In the genomic region with DNA sequence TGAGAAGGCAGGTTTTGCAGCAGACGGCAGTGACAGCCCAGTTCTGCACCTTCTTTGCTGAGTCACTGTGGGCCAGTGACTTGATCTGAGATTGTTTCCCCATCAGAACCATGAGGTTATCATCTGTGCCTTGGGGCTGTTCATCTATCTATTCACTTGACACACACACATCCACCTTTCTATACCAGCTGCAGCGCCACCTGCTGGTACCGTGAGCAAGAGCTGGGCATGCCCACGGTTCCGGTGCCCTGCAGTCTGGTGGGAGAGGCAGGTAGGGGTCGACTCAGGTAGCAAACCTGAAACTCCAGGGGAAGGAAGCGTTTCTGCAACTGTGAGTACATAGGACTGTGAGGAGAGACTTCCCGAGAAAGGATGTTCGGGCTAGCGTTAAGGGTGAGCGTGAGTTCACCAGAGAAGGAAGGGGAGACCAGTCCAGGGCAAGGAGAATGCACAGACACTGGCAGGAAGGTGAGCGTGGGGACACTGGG, we compare ENCODE assay signal across 8 cellular contexts. TPM values are rescaled to one million over a fixed set of nuclear protein-coding genes. Genes with fewer than 3 reads are reported as not detected.
DNase-seq lines count a peak whose midpoint lies in the region; ATAC-seq and TF ChIP-seq lines count a peak whose summit lies in the region.

No MANE protein-coding gene starts in this region.

- no peak overlapping the region for H3K4me3 Mint-ChIP-seq in neural progenitor cell

- no peak overlapping the region for H3K4me2 ChIP-seq in neural progenitor cell

- intact Hi-C loops in esophagus muscularis mucosa (cut with DNase I) = no loop called here

- H3K4me1 Mint-ChIP-seq in neural progenitor cell = peaks cover 3% of the 10 kb centered on the region

- H3K9ac ChIP-seq in neural progenitor cell = no peak overlapping the region

- TF ChIP-seq EP300 in esophagus muscularis mucosa (IDR thresholded peaks at IDR 0.05) = no peak
- TF ChIP-seq EP300 in upper lobe of left lung (IDR thresholded peaks at IDR 0.05) = no peak

- peak; percentile 33 for DNase-seq in NCI-H345 (lab: John Stamatoyannopoulos, UW)
- no peak for DNase-seq in NCI-H345 treated with DMSO at 0.1 percent for 48 hours (lab: John Stamatoyannopoulos, UW; ENCODE audit: unreplicated experiment)
- peak; percentile 3 for DNase-seq in NCI-H774 (lab: John Stamatoyannopoulos, UW)
- peak; percentile 67 for DNase-seq in activated T-cell treated with anti-CD3 and anti-CD28 coated beads for 1 hour (ENCODE audit: low read depth)
- DNase-seq in esophagus muscularis mucosa (ENCODE audit: extremely low spot score) = no peak
- peak; percentile 76 for DNase-seq in neural progenitor cell (ENCODE audit: low spot score)
- DNase-seq in upper lobe of left lung = no peak

- TF ChIP-seq POLR2A in esophagus muscularis mucosa (IDR thresholded peaks at IDR 0.05; ENCODE audit: low read depth) (no peak), upper lobe of left lung (IDR thresholded peaks at IDR 0.05) (no peak)

- H3K4me3 ChIP-seq in esophagus muscularis mucosa = no peak overlapping the region
- no peak overlapping the region for H3K4me3 ChIP-seq in neural progenitor cell
- no peak overlapping the region for H3K4me3 ChIP-seq in upper lobe of left lung

- H3K4me1 ChIP-seq in esophagus muscularis mucosa (peaks cover 10 to 22% (median 14%) of the 10 kb centered on the region in 4 donors), neural progenitor cell (no peaks in the 10 kb centered on the region), upper lobe of left lung (no peaks in the 10 kb centered on the region)

- no peaks in the 10 kb centered on the region for H3K27me3 ChIP-seq in esophagus muscularis mucosa
- H3K27me3 ChIP-seq in neural progenitor cell = no peaks in the 10 kb centered on the region
- H3K27me3 ChIP-seq in upper lobe of left lung = no peaks in the 10 kb centered on the region

- peaks cover 5% of the 10 kb centered on the region for H3K27me3 Mint-ChIP-seq in neural progenitor cell (ENCODE audit: insufficient read depth, low read depth)

- H3K36me3 ChIP-seq in esophagus muscularis mucosa = peaks cover 68 to 76% (median 75%) of the 10 kb centered on the region in 4 donors
- H3K36me3 ChIP-seq in neural progenitor cell = no peaks in the 10 kb centered on the region
- H3K36me3 ChIP-seq in upper lobe of left lung = peaks cover 19 to 80% (median 72%) of the 10 kb centered on the region in 4 donors

- peaks cover 34% of the 10 kb centered on the region for H3K36me3 Mint-ChIP-seq in neural progenitor cell

- peak in 1 of 2 donors; percentile 35 for ATAC-seq in upper lobe of left lung (ENCODE audit: low FRiP score in 2 of 2)
- ATAC-seq in GM21360 (IDR thresholded peaks at IDR 0.05; ENCODE audit: unreplicated experiment) = no peak

- H3K79me2 ChIP-seq in neural progenitor cell (ENCODE audit: low read depth) = peaks cover 10% of the 10 kb centered on the region

- H2AFZ ChIP-seq in neural progenitor cell (replicated peaks) = no peak overlapping the region

- TF ChIP-seq CTCF in esophagus muscularis mucosa (IDR thresholded peaks at IDR 0.05) (peak; percentile 66 to 83 (median 68)), neural progenitor cell (IDR thresholded peaks at IDR 0.05) (peak; percentile 91), upper lobe of left lung (IDR thresholded peaks at IDR 0.05) (peak; percentile 50 to 78 (median 63))

- H3K9me3 Mint-ChIP-seq in neural progenitor cell = no peaks in the 10 kb centered on the region

- H3F3A ChIP-seq in neural progenitor cell (ENCODE audit: low read depth) = peaks cover 63% of the 10 kb centered on the region

- H3K9me3 ChIP-seq in esophagus muscularis mucosa (no peaks in the 10 kb centered on the region), neural progenitor cell (ENCODE audit: low read depth) (no peaks in the 10 kb centered on the region), upper lobe of left lung (no peaks in the 10 kb centered on the region)

- H3K27ac ChIP-seq in esophagus muscularis mucosa (replicated peaks in 1 of 4) (no peak overlapping the region), neural progenitor cell (no peak overlapping the region), upper lobe of left lung (no peak overlapping the region)

- H3K27ac Mint-ChIP-seq in neural progenitor cell = no peak overlapping the region

- 62% methylated on average over 12 of the region's 12 CpGs for WGBS in esophagus muscularis mucosa
- 72 to 76% methylated on average over 9 to 12 of the region's 12 CpGs for WGBS in upper lobe of left lung, 2 donors

- H4K20me1 ChIP-seq in neural progenitor cell (ENCODE audit: low read depth) = peaks cover 75% of the 10 kb centered on the region

RNA-seq across cellular contexts. Expression of gene LIN7B, which starts 7.5 kb away (rescaled TPM):
- total RNA-seq in esophagus muscularis mucosa = 10 to 100 TPM in 3 of 4 donors, 1 to 10 TPM in 1; 7.5 to 21.4 (median 15.5) TPM
- total RNA-seq in neural progenitor cell (ENCODE audit: low replicate concordance) = 9.2 and 9.7 TPM in 2 replicates
- 10 to 100 TPM in 1 of 6 donors, 1 to 10 TPM in 5; 3.1 to 10.2 (median 7.6) TPM for total RNA-seq in upper lobe of left lung

RNA-seq across cellular contexts. Expression of gene C19orf73, which starts 12.3 kb away (rescaled TPM):
- total RNA-seq in esophagus muscularis mucosa (1 to 10 TPM in 3 of 4 donors, under 1 TPM in 1; 0.83 to 3.3 (median 1.9) TPM), neural progenitor cell (ENCODE audit: low replicate concordance) (1.7 TPM in 1 of 2 replicates, not detected in the other), upper lobe of left lung (1 to 10 TPM in 4 of 6 donors, under 1 TPM in 1, not detected in 1; 0.89 to 7.9 (median 2.3) TPM)

RNA-seq across cellular contexts. Expression of gene PPFIA3, which starts 12.7 kb away (rescaled TPM):
- 1 to 10 TPM; 3.3 to 8.4 (median 5.3) TPM for total RNA-seq in esophagus muscularis mucosa
- total RNA-seq in neural progenitor cell (ENCODE audit: low replicate concordance) = 1.8 and 12.0 TPM in 2 replicates
- 10 to 100 TPM in 1 of 6 donors, 1 to 10 TPM in 5; 2.4 to 11.5 (median 5.9) TPM for total RNA-seq in upper lobe of left lung

RNA-seq across cellular contexts. Expression of gene SNRNP70, which starts 21.4 kb away (rescaled TPM):
- total RNA-seq in esophagus muscularis mucosa = 100 to 1,000 TPM; 101 to 209 (median 145) TPM
- 162 and 365 TPM in 2 replicates for total RNA-seq in neural progenitor cell (ENCODE audit: low replicate concordance)
- 1,000 to 10,000 TPM in 1 of 6 donors, 100 to 1,000 TPM in 5; 147 to 1,500 (median 176) TPM for total RNA-seq in upper lobe of left lung

RNA-seq across cellular contexts. Expression of gene KCNA7, which starts 34.2 kb away (rescaled TPM):
- not detected for total RNA-seq in esophagus muscularis mucosa
- 0.11 TPM in 1 of 2 replicates, not detected in the other for total RNA-seq in neural progenitor cell (ENCODE audit: low replicate concordance)
- not detected for total RNA-seq in upper lobe of left lung

Comparison
In these comparisons a context has a peak if more than half of its experiments do, and no peak if none do; other contexts are left out.
1. DNase-seq: peak in NCI-H345 (single experiment), NCI-H774 (single experiment), activated T-cell treated with anti-CD3 and anti-CD28 coated beads for 1 hour (single experiment) and neural progenitor cell (single experiment); none in NCI-H345 treated with DMSO at 0.1 percent for 48 hours (single experiment), esophagus muscularis mucosa (single experiment) and upper lobe of left lung (0 of 2).
2. Peak in every context shown above with its lines, with median percentiles within 50 percentile points of each other: CTCF ChIP-seq.